8 cellular contexts compared by ENCODE assay signal in the genomic region with DNA sequence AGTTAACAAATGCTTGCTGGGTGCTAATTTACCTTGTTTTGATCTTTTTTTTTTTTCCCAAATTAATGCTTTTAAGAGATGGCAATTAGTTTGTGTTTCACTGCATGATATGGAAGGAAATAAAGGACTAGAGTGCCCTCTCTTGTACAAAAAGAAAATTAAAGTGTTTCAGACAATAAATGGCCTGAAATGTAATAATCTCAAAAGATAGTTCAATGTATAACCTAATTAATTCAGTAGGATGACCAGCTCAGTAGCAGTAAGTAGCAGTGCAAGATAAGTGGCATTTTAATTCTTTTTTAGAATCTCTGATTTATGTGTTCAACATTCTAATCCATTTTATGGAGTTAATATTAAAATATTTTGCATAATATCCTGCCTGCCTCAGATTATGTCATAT. TPM values are rescaled to one million over a fixed set of nuclear protein-coding genes. Genes with fewer than 3 reads are reported as not detected.
A peak's percentile ranks its signal among the peaks of the same experiment; 100 is the strongest.
DNase-seq lines count a peak whose midpoint lies in the region; ATAC-seq and TF ChIP-seq lines count a peak whose summit lies in the region.

No MANE protein-coding gene starts in this region.

- H3K79me1 ChIP-seq in mesendoderm (ENCODE audit: low read length) = no peaks in the 10 kb centered on the region

- H3K27me3 ChIP-seq in heart left ventricle (no peaks in the 10 kb centered on the region), right atrium auricular region (no peaks in the 10 kb centered on the region), mesendoderm (ENCODE audit: insufficient read depth, low read length, poor library complexity) (no peaks in the 10 kb centered on the region)

- H3K4me1 ChIP-seq in heart left ventricle (peaks cover 0 to 20% (median 15%) of the 10 kb centered on the region in 12 donors), right atrium auricular region (peaks cover 0 to 15% of the 10 kb centered on the region in 2 donors), mesendoderm (ENCODE audit: control insufficient read depth, low read depth, low read length) (no peaks in the 10 kb centered on the region)

- H3K23ac ChIP-seq in mesendoderm (ENCODE audit: low read length) = no peak overlapping the region

- H3K4me3 ChIP-seq in heart left ventricle = peak overlapping the region in 1 of 12 donors; percentile 21
- H3K4me3 ChIP-seq in right atrium auricular region = no peak overlapping the region
- H3K4me3 ChIP-seq in fibroblast of mammary gland (ENCODE audit: control insufficient read depth, low read depth, low read length) = no peak overlapping the region
- no peak overlapping the region for H3K4me3 ChIP-seq in mesendoderm (ENCODE audit: low read length)

- DNase-seq in heart left ventricle (no peak), right atrium auricular region (ENCODE audit: low spot score) (no peak), RKO (ENCODE audit: low spot score) (peak; percentile 56), fibroblast of mammary gland (ENCODE audit: low read depth) (peak; percentile 51), type B pancreatic cell (ENCODE audit: extremely low spot score, unreplicated experiment) (no peak), OCI-M2 (lab: John Stamatoyannopoulos, UW; ENCODE audit: unreplicated experiment) (no peak), mesendoderm (no peak)

- no peak overlapping the region for H2BK5ac ChIP-seq in mesendoderm (ENCODE audit: low read length)

- H3K4me2 ChIP-seq in mesendoderm (ENCODE audit: low read length) = no peak overlapping the region

- no peak overlapping the region for H2BK120ac ChIP-seq in mesendoderm (ENCODE audit: low read depth, low read length)

- no peak overlapping the region for H3K9ac ChIP-seq in mesendoderm (ENCODE audit: low read length)

- intact Hi-C loops in heart left ventricle (cut with DNase I) = loop anchor here in 7 of 10 donors (1.0 to 10.0 kb wide), 8 partner anchors 70 to 337 kb away; no protein-coding TSS in a partner anchor

- H3K4me1 Mint-ChIP-seq in type B pancreatic cell (ENCODE audit: unreplicated experiment) = peaks cover 21% of the 10 kb centered on the region

- H3K56ac ChIP-seq in mesendoderm (ENCODE audit: low read length) = no peak overlapping the region

- H3K36me3 ChIP-seq in heart left ventricle (peaks cover 0 to 9% (median 0%) of the 10 kb centered on the region in 9 donors), right atrium auricular region (no peaks in the 10 kb centered on the region), mesendoderm (ENCODE audit: control insufficient read depth, insufficient read depth, low read length) (no peaks in the 10 kb centered on the region)

- peak overlapping the region; percentile 27 for H3K4me3 Mint-ChIP-seq in type B pancreatic cell

- H3K4ac ChIP-seq in mesendoderm (ENCODE audit: low read depth, low read length) = no peak overlapping the region

- no peak overlapping the region for H4K8ac ChIP-seq in mesendoderm (ENCODE audit: low read depth, low read length)

- H3K9me3 Mint-ChIP-seq in type B pancreatic cell = no peaks in the 10 kb centered on the region

- no peaks in the 10 kb centered on the region for H3K79me2 ChIP-seq in mesendoderm (ENCODE audit: control insufficient read depth, insufficient read depth, low read length)

- TF ChIP-seq POLR2A in heart left ventricle (IDR thresholded peaks at IDR 0.05) = no peak

- no peak overlapping the region for H4K5ac ChIP-seq in mesendoderm (ENCODE audit: low read length)

- H2AK5ac ChIP-seq in mesendoderm (ENCODE audit: low read length) = no peak overlapping the region

- peaks cover 5% of the 10 kb centered on the region for H3K36me3 Mint-ChIP-seq in type B pancreatic cell

- no peaks in the 10 kb centered on the region for H3K27me3 Mint-ChIP-seq in type B pancreatic cell

- no peak overlapping the region for H2BK15ac ChIP-seq in mesendoderm (replicated peaks; ENCODE audit: low read depth)

- H3K27ac ChIP-seq in heart left ventricle (no peak overlapping the region), right atrium auricular region (no peak overlapping the region), mesendoderm (ENCODE audit: low read depth, low read length) (no peak overlapping the region)

- ATAC-seq in heart left ventricle (peak in 2 of 4 donors; percentile 47 to 48), HG02763 (IDR thresholded peaks at IDR 0.05; ENCODE audit: unreplicated experiment) (no peak)

- peak in 11 of 12 donors; percentile 24 to 63 (median 54) for TF ChIP-seq CTCF in heart left ventricle (IDR thresholded peaks at IDR 0.05)
- TF ChIP-seq CTCF in right atrium auricular region (IDR thresholded peaks at IDR 0.05) = peak in 1 of 2 donors; percentile 62
- TF ChIP-seq CTCF in fibroblast of mammary gland (conservative IDR thresholded peaks at IDR 0.05; ENCODE audit: control insufficient read depth, insufficient read depth, low read depth, low read length) = peak; percentile 47
- peak; percentile 67 for TF ChIP-seq CTCF in type B pancreatic cell (conservative IDR thresholded peaks at IDR 0.05)

- H3K27ac Mint-ChIP-seq in type B pancreatic cell = no peak overlapping the region

- H3K18ac ChIP-seq in mesendoderm (ENCODE audit: low read length) = no peak overlapping the region

- H3K9me3 ChIP-seq in heart left ventricle (no peaks in the 10 kb centered on the region), right atrium auricular region (no peaks in the 10 kb centered on the region)

RNA-seq across cellular contexts. Expression of a gene that starts 39.9 kb away (rescaled TPM):
- total RNA-seq in heart left ventricle (100 to 1,000 TPM; 156 to 301 (median 193) TPM), right atrium auricular region (100 to 1,000 TPM; 119 to 247 TPM), type B pancreatic cell (ENCODE audit: low replicate concordance) (0.10 and 0.62 TPM in 2 replicates)
- 100 to 1,000 TPM; 140 to 216 TPM for polyA plus RNA-seq in heart left ventricle
- 0.18 TPM for polyA plus RNA-seq in mesendoderm (2013, experiment 1 of 2)
- polyA plus RNA-seq in mesendoderm (2013, experiment 2 of 2) = 0.13 TPM

Comparison
In these comparisons a context has a peak if more than half of its experiments do, and no peak if none do; other contexts are left out.
1. DNase-seq: peak in RKO (single experiment) and fibroblast of mammary gland (single experiment); none in heart left ventricle (0 of 5), right atrium auricular region (single experiment), type B pancreatic cell (single experiment), OCI-M2 (single experiment) and mesendoderm (single experiment).
2. RNA of a gene that starts 39.9 kb away (total RNA-seq): 119 to 247 TPM in right atrium auricular region and 156 to 301 TPM in heart left ventricle; 0.10 to 0.62 TPM in type B pancreatic cell; every median in the first group is over 10 times any median in the second.